ENCODE assay signal across 1 cellular context in the genomic region with DNA sequence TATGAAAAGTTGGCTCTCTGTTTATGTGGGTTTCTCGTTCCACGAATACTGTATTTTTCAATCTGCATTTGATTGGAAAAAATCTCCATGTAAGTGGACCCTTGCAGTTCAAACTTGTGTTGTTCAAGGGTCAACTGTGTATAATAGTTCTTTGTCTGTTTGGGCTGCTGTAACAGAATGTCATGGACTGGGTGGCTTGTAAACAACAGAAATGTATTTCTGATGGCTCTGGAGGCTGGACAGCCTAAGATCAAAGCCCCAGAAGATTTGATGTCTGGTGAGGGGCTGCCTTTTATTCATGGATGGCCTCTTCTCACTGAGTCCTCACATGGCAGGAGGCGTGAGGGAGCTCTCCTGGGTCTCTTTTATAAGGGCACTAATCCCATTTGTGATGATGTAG.
A peak's percentile ranks its signal among the peaks of the same experiment; 100 is the strongest.
TF ChIP-seq lines count a peak whose summit lies in the region.

No MANE protein-coding gene starts in this region.

TF ChIP-seq in HepG2, 621 proteins besides CTCF, POLR2A, EP300 and RAD21 (continued from another document and continues in another):
- TF ChIP-seq, protein P1, sequence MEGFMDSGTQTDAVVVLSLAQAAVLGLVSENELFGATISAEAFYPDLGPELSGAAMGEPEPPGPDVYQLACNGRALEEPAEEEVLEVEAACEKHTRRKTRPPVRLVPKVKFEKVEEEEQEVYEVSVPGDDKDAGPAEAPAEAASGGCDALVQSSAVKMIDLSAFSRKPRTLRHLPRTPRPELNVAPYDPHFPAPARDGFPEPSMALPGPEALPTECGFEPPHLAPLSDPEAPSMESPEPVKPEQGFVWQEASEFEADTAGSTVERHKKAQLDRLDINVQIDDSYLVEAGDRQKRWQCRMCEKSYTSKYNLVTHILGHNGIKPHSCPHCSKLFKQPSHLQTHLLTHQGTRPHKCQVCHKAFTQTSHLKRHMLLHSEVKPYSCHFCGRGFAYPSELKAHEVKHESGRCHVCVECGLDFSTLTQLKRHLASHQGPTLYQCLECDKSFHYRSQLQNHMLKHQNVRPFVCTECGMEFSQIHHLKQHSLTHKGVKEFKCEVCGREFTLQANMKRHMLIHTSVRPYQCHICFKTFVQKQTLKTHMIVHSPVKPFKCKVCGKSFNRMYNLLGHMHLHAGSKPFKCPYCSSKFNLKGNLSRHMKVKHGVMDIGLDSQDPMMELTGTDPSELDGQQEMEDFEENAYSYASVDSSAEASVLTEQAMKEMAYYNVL (CRISPR knock-in tag; IDR thresholded peaks at IDR 0.05; ENCODE audit: borderline replicate concordance): no peak
- no peak for TF ChIP-seq POLR2G (IDR thresholded peaks at IDR 0.05; ENCODE audit: low read depth, low read length)
- no peak for TF ChIP-seq ZFP36L2 (CRISPR knock-in tag; IDR thresholded peaks at IDR 0.05)
- no peak for TF ChIP-seq ZNF883 (CRISPR knock-in tag; IDR thresholded peaks at IDR 0.05; ENCODE audit: not compliant biosample characterization)
- no peak for TF ChIP-seq ASH2L (IDR thresholded peaks at IDR 0.05; ENCODE audit: insufficient read length, low read depth, low read length)
- no peak for TF ChIP-seq ZNF282 (IDR thresholded peaks at IDR 0.05; ENCODE audit: partially characterized antibody)
- TF ChIP-seq, protein P2, sequence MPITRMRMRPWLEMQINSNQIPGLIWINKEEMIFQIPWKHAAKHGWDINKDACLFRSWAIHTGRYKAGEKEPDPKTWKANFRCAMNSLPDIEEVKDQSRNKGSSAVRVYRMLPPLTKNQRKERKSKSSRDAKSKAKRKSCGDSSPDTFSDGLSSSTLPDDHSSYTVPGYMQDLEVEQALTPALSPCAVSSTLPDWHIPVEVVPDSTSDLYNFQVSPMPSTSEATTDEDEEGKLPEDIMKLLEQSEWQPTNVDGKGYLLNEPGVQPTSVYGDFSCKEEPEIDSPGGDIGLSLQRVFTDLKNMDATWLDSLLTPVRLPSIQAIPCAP (CRISPR knock-in tag; IDR thresholded peaks at IDR 0.05; ENCODE audit: low read depth): no peak
- no peak for TF ChIP-seq SMAD1 (CRISPR knock-in tag; IDR thresholded peaks at IDR 0.05; ENCODE audit: borderline replicate concordance, low read depth)
- TF ChIP-seq, protein P3, sequence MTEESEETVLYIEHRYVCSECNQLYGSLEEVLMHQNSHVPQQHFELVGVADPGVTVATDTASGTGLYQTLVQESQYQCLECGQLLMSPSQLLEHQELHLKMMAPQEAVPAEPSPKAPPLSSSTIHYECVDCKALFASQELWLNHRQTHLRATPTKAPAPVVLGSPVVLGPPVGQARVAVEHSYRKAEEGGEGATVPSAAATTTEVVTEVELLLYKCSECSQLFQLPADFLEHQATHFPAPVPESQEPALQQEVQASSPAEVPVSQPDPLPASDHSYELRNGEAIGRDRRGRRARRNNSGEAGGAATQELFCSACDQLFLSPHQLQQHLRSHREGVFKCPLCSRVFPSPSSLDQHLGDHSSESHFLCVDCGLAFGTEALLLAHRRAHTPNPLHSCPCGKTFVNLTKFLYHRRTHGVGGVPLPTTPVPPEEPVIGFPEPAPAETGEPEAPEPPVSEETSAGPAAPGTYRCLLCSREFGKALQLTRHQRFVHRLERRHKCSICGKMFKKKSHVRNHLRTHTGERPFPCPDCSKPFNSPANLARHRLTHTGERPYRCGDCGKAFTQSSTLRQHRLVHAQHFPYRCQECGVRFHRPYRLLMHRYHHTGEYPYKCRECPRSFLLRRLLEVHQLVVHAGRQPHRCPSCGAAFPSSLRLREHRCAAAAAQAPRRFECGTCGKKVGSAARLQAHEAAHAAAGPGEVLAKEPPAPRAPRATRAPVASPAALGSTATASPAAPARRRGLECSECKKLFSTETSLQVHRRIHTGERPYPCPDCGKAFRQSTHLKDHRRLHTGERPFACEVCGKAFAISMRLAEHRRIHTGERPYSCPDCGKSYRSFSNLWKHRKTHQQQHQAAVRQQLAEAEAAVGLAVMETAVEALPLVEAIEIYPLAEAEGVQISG (CRISPR knock-in tag; IDR thresholded peaks at IDR 0.05): no peak
- no peak for TF ChIP-seq JDP2 (CRISPR knock-in tag; IDR thresholded peaks at IDR 0.05; ENCODE audit: borderline replicate concordance)
- TF ChIP-seq ZNF10 (CRISPR knock-in tag; IDR thresholded peaks at IDR 0.05; ENCODE audit: borderline replicate concordance, low read depth): no peak
- TF ChIP-seq, protein P4, sequence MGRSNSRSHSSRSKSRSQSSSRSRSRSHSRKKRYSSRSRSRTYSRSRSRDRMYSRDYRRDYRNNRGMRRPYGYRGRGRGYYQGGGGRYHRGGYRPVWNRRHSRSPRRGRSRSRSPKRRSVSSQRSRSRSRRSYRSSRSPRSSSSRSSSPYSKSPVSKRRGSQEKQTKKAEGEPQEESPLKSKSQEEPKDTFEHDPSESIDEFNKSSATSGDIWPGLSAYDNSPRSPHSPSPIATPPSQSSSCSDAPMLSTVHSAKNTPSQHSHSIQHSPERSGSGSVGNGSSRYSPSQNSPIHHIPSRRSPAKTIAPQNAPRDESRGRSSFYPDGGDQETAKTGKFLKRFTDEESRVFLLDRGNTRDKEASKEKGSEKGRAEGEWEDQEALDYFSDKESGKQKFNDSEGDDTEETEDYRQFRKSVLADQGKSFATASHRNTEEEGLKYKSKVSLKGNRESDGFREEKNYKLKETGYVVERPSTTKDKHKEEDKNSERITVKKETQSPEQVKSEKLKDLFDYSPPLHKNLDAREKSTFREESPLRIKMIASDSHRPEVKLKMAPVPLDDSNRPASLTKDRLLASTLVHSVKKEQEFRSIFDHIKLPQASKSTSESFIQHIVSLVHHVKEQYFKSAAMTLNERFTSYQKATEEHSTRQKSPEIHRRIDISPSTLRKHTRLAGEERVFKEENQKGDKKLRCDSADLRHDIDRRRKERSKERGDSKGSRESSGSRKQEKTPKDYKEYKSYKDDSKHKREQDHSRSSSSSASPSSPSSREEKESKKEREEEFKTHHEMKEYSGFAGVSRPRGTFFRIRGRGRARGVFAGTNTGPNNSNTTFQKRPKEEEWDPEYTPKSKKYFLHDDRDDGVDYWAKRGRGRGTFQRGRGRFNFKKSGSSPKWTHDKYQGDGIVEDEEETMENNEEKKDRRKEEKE (IDR thresholded peaks at IDR 0.05): no peak
- TF ChIP-seq ZNF713 (CRISPR knock-in tag; IDR thresholded peaks at IDR 0.05): no peak
- no peak for TF ChIP-seq ZNF572 (CRISPR knock-in tag; IDR thresholded peaks at IDR 0.05)
- TF ChIP-seq ZNF816 (CRISPR knock-in tag; IDR thresholded peaks at IDR 0.05; ENCODE audit: borderline replicate concordance): no peak
- TF ChIP-seq MBD4 (IDR thresholded peaks at IDR 0.05; ENCODE audit: borderline replicate concordance, low read length): no peak
- TF ChIP-seq, protein P5, sequence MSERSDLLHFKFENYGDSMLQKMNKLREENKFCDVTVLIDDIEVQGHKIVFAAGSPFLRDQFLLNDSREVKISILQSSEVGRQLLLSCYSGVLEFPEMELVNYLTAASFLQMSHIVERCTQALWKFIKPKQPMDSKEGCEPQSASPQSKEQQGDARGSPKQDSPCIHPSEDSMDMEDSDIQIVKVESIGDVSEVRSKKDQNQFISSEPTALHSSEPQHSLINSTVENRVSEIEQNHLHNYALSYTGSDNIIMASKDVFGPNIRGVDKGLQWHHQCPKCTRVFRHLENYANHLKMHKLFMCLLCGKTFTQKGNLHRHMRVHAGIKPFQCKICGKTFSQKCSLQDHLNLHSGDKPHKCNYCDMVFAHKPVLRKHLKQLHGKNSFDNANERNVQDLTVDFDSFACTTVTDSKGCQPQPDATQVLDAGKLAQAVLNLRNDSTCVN (CRISPR knock-in tag; IDR thresholded peaks at IDR 0.05; ENCODE audit: borderline replicate concordance): no peak
- TF ChIP-seq MYNN (CRISPR knock-in tag; IDR thresholded peaks at IDR 0.05; ENCODE audit: low read depth): no peak
- TF ChIP-seq, protein P6, sequence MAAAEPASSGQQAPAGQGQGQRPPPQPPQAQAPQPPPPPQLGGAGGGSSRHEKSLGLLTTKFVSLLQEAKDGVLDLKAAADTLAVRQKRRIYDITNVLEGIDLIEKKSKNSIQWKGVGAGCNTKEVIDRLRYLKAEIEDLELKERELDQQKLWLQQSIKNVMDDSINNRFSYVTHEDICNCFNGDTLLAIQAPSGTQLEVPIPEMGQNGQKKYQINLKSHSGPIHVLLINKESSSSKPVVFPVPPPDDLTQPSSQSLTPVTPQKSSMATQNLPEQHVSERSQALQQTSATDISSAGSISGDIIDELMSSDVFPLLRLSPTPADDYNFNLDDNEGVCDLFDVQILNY (CRISPR knock-in tag; conservative IDR thresholded peaks at IDR 0.05): no peak
- no peak for TF ChIP-seq ETV5 (CRISPR knock-in tag; IDR thresholded peaks at IDR 0.05; ENCODE audit: borderline replicate concordance)
- TF ChIP-seq FOXA1 (IDR thresholded peaks at IDR 0.05): no peak
- peak; percentile 75 for TF ChIP-seq FOXA1 (CRISPR knock-in tag; IDR thresholded peaks at IDR 0.05)
- TF ChIP-seq RFXANK (CRISPR knock-in tag; IDR thresholded peaks at IDR 0.05): no peak
- TF ChIP-seq PAX8 (CRISPR knock-in tag; IDR thresholded peaks at IDR 0.05; ENCODE audit: borderline replicate concordance): no peak
- no peak for TF ChIP-seq NFRKB (IDR thresholded peaks at IDR 0.05)
- TF ChIP-seq ZKSCAN1 (IDR thresholded peaks at IDR 0.05; ENCODE audit: low read length): no peak
- 0 out of 2 replicates have a peak, but pooled peaks have one; percentile 21 for TF ChIP-seq ZNF331 (CRISPR knock-in tag; IDR thresholded peaks at IDR 0.05)
- TF ChIP-seq TBX2 (CRISPR knock-in tag; IDR thresholded peaks at IDR 0.05; ENCODE audit: borderline replicate concordance): peak; percentile 26; the same call in 1 of the 2 replicates
- TF ChIP-seq JUN (CRISPR knock-in tag; IDR thresholded peaks at IDR 0.05): no peak
- TF ChIP-seq ZNF781 (CRISPR knock-in tag; IDR thresholded peaks at IDR 0.05; ENCODE audit: borderline replicate concordance, not compliant biosample characterization): no peak
- no peak for TF ChIP-seq ZNF432 (CRISPR knock-in tag; IDR thresholded peaks at IDR 0.05; ENCODE audit: borderline replicate concordance)
- no peak for TF ChIP-seq CBFB (CRISPR knock-in tag; IDR thresholded peaks at IDR 0.05)
- TF ChIP-seq ZNF605 (CRISPR knock-in tag; IDR thresholded peaks at IDR 0.05): no peak
- TF ChIP-seq, protein P7, sequence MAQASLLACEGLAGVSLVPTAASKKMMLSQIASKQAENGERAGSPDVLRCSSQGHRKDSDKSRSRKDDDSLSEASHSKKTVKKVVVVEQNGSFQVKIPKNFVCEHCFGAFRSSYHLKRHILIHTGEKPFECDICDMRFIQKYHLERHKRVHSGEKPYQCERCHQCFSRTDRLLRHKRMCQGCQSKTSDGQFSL (CRISPR knock-in tag; IDR thresholded peaks at IDR 0.05): no peak
- TF ChIP-seq HES4 (CRISPR knock-in tag; IDR thresholded peaks at IDR 0.05; ENCODE audit: borderline replicate concordance): no peak
- TF ChIP-seq ZSCAN12 (CRISPR knock-in tag; IDR thresholded peaks at IDR 0.05): no peak
- TF ChIP-seq ZNF616 (CRISPR knock-in tag; IDR thresholded peaks at IDR 0.05; ENCODE audit: low read depth): no peak
- TF ChIP-seq RBAK (CRISPR knock-in tag; IDR thresholded peaks at IDR 0.05): peak; percentile 53; the same call in 1 of the 2 replicates
- TF ChIP-seq CHD4 (IDR thresholded peaks at IDR 0.05; ENCODE audit: borderline replicate concordance, low read length): no peak
- no peak for TF ChIP-seq ZNF766 (CRISPR knock-in tag; IDR thresholded peaks at IDR 0.05; ENCODE audit: borderline replicate concordance)
- peak; percentile 65; the same call in 1 of the 2 replicates for TF ChIP-seq FOXO1 (CRISPR knock-in tag; IDR thresholded peaks at IDR 0.05)
- TF ChIP-seq, protein P8, sequence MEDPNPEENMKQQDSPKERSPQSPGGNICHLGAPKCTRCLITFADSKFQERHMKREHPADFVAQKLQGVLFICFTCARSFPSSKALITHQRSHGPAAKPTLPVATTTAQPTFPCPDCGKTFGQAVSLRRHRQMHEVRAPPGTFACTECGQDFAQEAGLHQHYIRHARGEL (CRISPR knock-in tag; IDR thresholded peaks at IDR 0.05): no peak
- no peak for TF ChIP-seq ELF3 (CRISPR knock-in tag; IDR thresholded peaks at IDR 0.05)
- TF ChIP-seq FOXA3 (CRISPR knock-in tag; IDR thresholded peaks at IDR 0.05): peak; percentile 89
- TF ChIP-seq CCDC6 (CRISPR knock-in tag; IDR thresholded peaks at IDR 0.05): no peak
- no peak for TF ChIP-seq RXRA (CRISPR knock-in tag; IDR thresholded peaks at IDR 0.05)
- TF ChIP-seq HDAC1 (CRISPR knock-in tag; IDR thresholded peaks at IDR 0.05): no peak; the same call in 1 of the 2 replicates
- TF ChIP-seq, protein P9, sequence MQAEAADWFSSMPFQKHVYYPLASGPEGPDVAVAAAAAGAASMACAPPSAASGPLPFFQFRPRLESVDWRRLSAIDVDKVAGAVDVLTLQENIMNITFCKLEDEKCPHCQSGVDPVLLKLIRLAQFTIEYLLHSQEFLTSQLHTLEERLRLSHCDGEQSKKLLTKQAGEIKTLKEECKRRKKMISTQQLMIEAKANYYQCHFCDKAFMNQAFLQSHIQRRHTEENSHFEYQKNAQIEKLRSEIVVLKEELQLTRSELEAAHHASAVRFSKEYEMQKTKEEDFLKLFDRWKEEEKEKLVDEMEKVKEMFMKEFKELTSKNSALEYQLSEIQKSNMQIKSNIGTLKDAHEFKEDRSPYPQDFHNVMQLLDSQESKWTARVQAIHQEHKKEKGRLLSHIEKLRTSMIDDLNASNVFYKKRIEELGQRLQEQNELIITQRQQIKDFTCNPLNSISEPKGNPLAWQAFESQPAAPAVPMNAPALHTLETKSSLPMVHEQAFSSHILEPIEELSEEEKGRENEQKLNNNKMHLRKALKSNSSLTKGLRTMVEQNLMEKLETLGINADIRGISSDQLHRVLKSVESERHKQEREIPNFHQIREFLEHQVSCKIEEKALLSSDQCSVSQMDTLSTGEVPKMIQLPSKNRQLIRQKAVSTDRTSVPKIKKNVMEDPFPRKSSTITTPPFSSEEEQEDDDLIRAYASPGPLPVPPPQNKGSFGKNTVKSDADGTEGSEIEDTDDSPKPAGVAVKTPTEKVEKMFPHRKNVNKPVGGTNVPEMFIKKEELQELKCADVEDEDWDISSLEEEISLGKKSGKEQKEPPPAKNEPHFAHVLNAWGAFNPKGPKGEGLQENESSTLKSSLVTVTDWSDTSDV (CRISPR knock-in tag; IDR thresholded peaks at IDR 0.05): no peak
- TF ChIP-seq PHF5A (CRISPR knock-in tag; IDR thresholded peaks at IDR 0.05; ENCODE audit: low read depth, unreplicated experiment): no peak
- 0 out of 2 replicates have a peak, but pooled peaks have one; percentile 33 for TF ChIP-seq ZNF792 (CRISPR knock-in tag; IDR thresholded peaks at IDR 0.05)
- no peak for TF ChIP-seq EZH2 (conservative IDR thresholded peaks at IDR 0.05; ENCODE audit: low read depth, low read length)
- no peak for TF ChIP-seq ZNF549 (CRISPR knock-in tag; IDR thresholded peaks at IDR 0.05)
- TF ChIP-seq SRSF4 (IDR thresholded peaks at IDR 0.05; ENCODE audit: low read depth, low read length, poor library complexity, severe bottlenecking): no peak
- TF ChIP-seq MTF1 (CRISPR knock-in tag; IDR thresholded peaks at IDR 0.05): no peak
- no peak for TF ChIP-seq ZNF530 (CRISPR knock-in tag; IDR thresholded peaks at IDR 0.05; ENCODE audit: low read depth)
- no peak for TF ChIP-seq ZNF589 (CRISPR knock-in tag; conservative IDR thresholded peaks at IDR 0.05)
- TF ChIP-seq ZFP62 (CRISPR knock-in tag; IDR thresholded peaks at IDR 0.05): no peak
